Comparison of ENCODE assay signal across 36 cellular contexts in genomic region chr15:70109522-70109921, GRCh38.
"Had no signal": no experiment of that assay in that cellular context is flagged by ENCODE, and none has a peak within 500 bp of the region (broad histone marks: within the 10 kb centered on the region; RNA-seq: fewer than 3 reads in every experiment).

No MANE protein-coding gene starts in this region.

- ATAC-seq: activated CD8-positive, alpha-beta T cell treated with anti-CD3 and anti-CD28 coated beads for 36 hours; activated naive CD4-positive, alpha-beta T cell treated with anti-CD3 and anti-CD28 coated beads, Interleukin-2, amount 50 U/mL, for 72 hours; activated T-cell treated with anti-CD3 and anti-CD28 coated beads, Interleukin-2, amount 50 U/mL, for 4 hours; activated T-cell treated with anti-CD3 and anti-CD28 coated beads, Interleukin-2, amount 50 U/mL, for 72 hours; activated T-helper 17 cell treated with anti-CD3 and anti-CD28 coated beads, Interleukin-2, amount 50 U/mL, for 72 hours had no signal

- DNase-seq: activated B cell treated with CpG ODN at 0.5 μM for 24 hours; activated CD4-positive, alpha-beta memory T cell treated with anti-CD3 and anti-CD28 coated beads for 36 hours; activated CD4-positive, alpha-beta T cell treated with anti-CD3 and anti-CD28 coated beads for 4 hours; activated CD4-positive, alpha-beta T cell treated with anti-CD3 and anti-CD28 coated beads, Interleukin-2, amount 10 ng/mL, durations not matched to agents 24 days and 14 days; activated CD4-positive, alpha-beta T cell treated with anti-CD3 and anti-CD28 coated beads, Interleukin-2, amount 50 U/mL, for 1 hour; activated CD4-positive, alpha-beta T cell treated with anti-CD3 and anti-CD28 coated beads, Interleukin-2, amount 50 U/mL, for 4 hours; activated CD4-positive, CD25-positive, alpha-beta regulatory T cell treated with anti-CD3 and anti-CD28 coated beads, Interleukin-2, amount 50 U/mL, for 72 hours; activated CD8-positive, alpha-beta memory T cell treated with anti-CD3 and anti-CD28 coated beads, Interleukin-2, amount 50 U/mL, for 4 hours; activated CD8-positive, alpha-beta T cell treated with anti-CD3 and anti-CD28 coated beads for 36 hours; activated effector memory CD4-positive, alpha-beta T cell treated with anti-CD3 and anti-CD28 coated beads, Interleukin-2, amount 50 U/mL, for 16 hours; activated gamma-delta T cell treated with Interleukin-2 at 50 U/mL for 16 hours; activated naive CD4-positive, alpha-beta T cell; activated naive CD4-positive, alpha-beta T cell treated with anti-CD3 and anti-CD28 coated beads, Interleukin-2, amount 10 ng/mL, durations not matched to agents 7 days and 5 days; activated naive CD8-positive, alpha-beta T cell treated with anti-CD3 and anti-CD28 coated beads for 36 hours; activated T-cell treated with anti-CD3 and anti-CD28 coated beads for 4 hours; activated T-cell treated with anti-CD3 and anti-CD28 coated beads, Interleukin-2, amount 50 U/mL, for 1 hour; activated T-cell treated with anti-CD3 and anti-CD28 coated beads, Interleukin-2, amount 50 U/mL, for 4 hours; activated T-cell treated with anti-CD3 and anti-CD28 coated beads, Interleukin-2, amount 50 U/mL, for 72 hours; adrenal gland; amygdala; anterior cingulate cortex; caudate nucleus; cerebellar nuclear complex; T-helper 1 cell; T-helper 2 cell; T-helper 9 cell had no signal

- H3K27ac Mint-ChIP-seq: activated B cell treated with CpG ODN at 0.5 μM for 24 hours; activated CD4-positive, alpha-beta memory T cell treated with anti-CD3 and anti-CD28 coated beads for 36 hours; activated CD4-positive, alpha-beta T cell treated with anti-CD3 and anti-CD28 coated beads, Interleukin-2, amount 10 ng/mL, durations not matched to agents 24 days and 14 days; activated CD8-positive, alpha-beta T cell treated with anti-CD3 and anti-CD28 coated beads for 36 hours; activated naive CD4-positive, alpha-beta T cell treated with anti-CD3 and anti-CD28 coated beads, Interleukin-2, amount 10 ng/mL, durations not matched to agents 7 days and 5 days; activated naive CD4-positive, alpha-beta T cell treated with anti-CD3 and anti-CD28 coated beads, Interleukin-2, amount 50 U/mL, for 72 hours; activated naive CD8-positive, alpha-beta T cell treated with anti-CD3 and anti-CD28 coated beads for 36 hours; activated T-cell treated with anti-CD3 and anti-CD28 coated beads, Interleukin-2, amount 50 U/mL, for 72 hours; activated T-helper 1 cell treated with anti-CD3 and anti-CD28 coated beads, Interleukin-12 subunit alpha, Interleukin-12 subunit beta, Interleukin-2, Interleukin-4 antibody, amounts not matched to agents 30 ng/mL and 10 ng/mL and 1 ng/mL, durations not matched to agents 14 hours and 24 hours and 36 hours; activated T-helper 17 cell treated with anti-CD3 and anti-CD28 coated beads, Interleukin-2, amount 50 U/mL, for 72 hours; T-helper 1 cell treated with Interleukin-12 subunit alpha and Interleukin-12 subunit beta and Interleukin-4 antibody, amounts not matched to agents 30 μg/mL and 1 μg/mL, for 36 hours; T-helper 2 cell treated with Interferon-gamma antibody and Interleukin-4, amounts not matched to agents 5 μg/mL and 100 μg/mL, for 36 hours had no signal

- H3K27ac ChIP-seq: adrenal gland, ascending aorta, cardiac muscle cell, VCaP had no signal

- H3K27me3 Mint-ChIP-seq: activated CD8-positive, alpha-beta T cell treated with anti-CD3 and anti-CD28 coated beads for 36 hours; central memory CD8-positive, alpha-beta T cell had no signal

- H3K9me3 Mint-ChIP-seq: activated B cell treated with CpG ODN at 0.5 μM for 24 hours; activated CD4-positive, alpha-beta memory T cell treated with anti-CD3 and anti-CD28 coated beads for 36 hours; activated CD4-positive, alpha-beta T cell treated with anti-CD3 and anti-CD28 coated beads, Interleukin-2, amount 10 ng/mL, durations not matched to agents 24 days and 14 days; activated CD8-positive, alpha-beta T cell treated with anti-CD3 and anti-CD28 coated beads for 36 hours; activated naive CD4-positive, alpha-beta T cell treated with anti-CD3 and anti-CD28 coated beads, Interleukin-2, amount 10 ng/mL, durations not matched to agents 7 days and 5 days; activated naive CD4-positive, alpha-beta T cell treated with anti-CD3 and anti-CD28 coated beads, Interleukin-2, amount 50 U/mL, for 72 hours; activated naive CD8-positive, alpha-beta T cell treated with anti-CD3 and anti-CD28 coated beads for 36 hours; activated T-cell treated with anti-CD3 and anti-CD28 coated beads, Interleukin-2, amount 50 U/mL, for 4 hours; activated T-cell treated with anti-CD3 and anti-CD28 coated beads, Interleukin-2, amount 50 U/mL, for 72 hours; activated T-helper 1 cell treated with anti-CD3 and anti-CD28 coated beads, Interleukin-12 subunit alpha, Interleukin-12 subunit beta, Interleukin-2, Interleukin-4 antibody, amounts not matched to agents 30 ng/mL and 10 ng/mL and 1 ng/mL, durations not matched to agents 14 hours and 24 hours and 36 hours; activated T-helper 17 cell treated with anti-CD3 and anti-CD28 coated beads, Interleukin-2, amount 50 U/mL, for 72 hours; central memory CD8-positive, alpha-beta T cell; T-helper 1 cell treated with Interleukin-12 subunit alpha and Interleukin-12 subunit beta and Interleukin-4 antibody, amounts not matched to agents 30 μg/mL and 1 μg/mL, for 36 hours; T-helper 2 cell treated with Interferon-gamma antibody and Interleukin-4, amounts not matched to agents 5 μg/mL and 100 μg/mL, for 36 hours had no signal

- H3K4me3 ChIP-seq: adrenal gland, ascending aorta, cardiac muscle cell had no signal

- H3K36me3 ChIP-seq: adrenal gland, ascending aorta, cardiac muscle cell had no signal

- H3K9me3 ChIP-seq: adrenal gland, ascending aorta had no signal

- H3K4me1 Mint-ChIP-seq: activated naive CD8-positive, alpha-beta T cell treated with anti-CD3 and anti-CD28 coated beads for 36 hours; activated T-helper 17 cell treated with anti-CD3 and anti-CD28 coated beads, Interleukin-2, amount 50 U/mL, for 72 hours; central memory CD8-positive, alpha-beta T cell had no signal

- H3K36me3 Mint-ChIP-seq: activated CD4-positive, alpha-beta memory T cell treated with anti-CD3 and anti-CD28 coated beads for 36 hours; activated naive CD4-positive, alpha-beta T cell treated with anti-CD3 and anti-CD28 coated beads, Interleukin-2, amount 10 ng/mL, durations not matched to agents 7 days and 5 days; activated naive CD4-positive, alpha-beta T cell treated with anti-CD3 and anti-CD28 coated beads, Interleukin-2, amount 50 U/mL, for 72 hours; activated naive CD8-positive, alpha-beta T cell treated with anti-CD3 and anti-CD28 coated beads for 36 hours; brain had no signal

- H3K4me3 Mint-ChIP-seq: activated B cell treated with CpG ODN at 0.5 μM for 24 hours; activated CD4-positive, alpha-beta memory T cell treated with anti-CD3 and anti-CD28 coated beads for 36 hours; activated CD4-positive, alpha-beta T cell treated with anti-CD3 and anti-CD28 coated beads, Interleukin-2, amount 10 ng/mL, durations not matched to agents 24 days and 14 days; activated CD8-positive, alpha-beta T cell treated with anti-CD3 and anti-CD28 coated beads for 36 hours; activated naive CD4-positive, alpha-beta T cell treated with anti-CD3 and anti-CD28 coated beads, Interleukin-2, amount 10 ng/mL, durations not matched to agents 7 days and 5 days; activated naive CD8-positive, alpha-beta T cell treated with anti-CD3 and anti-CD28 coated beads for 36 hours; activated T-cell treated with anti-CD3 and anti-CD28 coated beads, Interleukin-2, amount 50 U/mL, for 4 hours; activated T-cell treated with anti-CD3 and anti-CD28 coated beads, Interleukin-2, amount 50 U/mL, for 72 hours; activated T-helper 1 cell treated with anti-CD3 and anti-CD28 coated beads, Interleukin-12 subunit alpha, Interleukin-12 subunit beta, Interleukin-2, Interleukin-4 antibody, amounts not matched to agents 30 ng/mL and 10 ng/mL and 1 ng/mL, durations not matched to agents 14 hours and 24 hours and 36 hours; activated T-helper 17 cell treated with anti-CD3 and anti-CD28 coated beads, Interleukin-2, amount 50 U/mL, for 72 hours; central memory CD8-positive, alpha-beta T cell; T-helper 1 cell treated with Interleukin-12 subunit alpha and Interleukin-12 subunit beta and Interleukin-4 antibody, amounts not matched to agents 30 μg/mL and 1 μg/mL, for 36 hours; T-helper 2 cell treated with Interferon-gamma antibody and Interleukin-4, amounts not matched to agents 5 μg/mL and 100 μg/mL, for 36 hours had no signal
